In genomic region chr2:114709936-114710850, GRCh38 we compare ENCODE assay signal across 23 cellular contexts.
"Had no signal": no experiment of that assay in that cellular context is flagged by ENCODE, and none has a peak within 500 bp of the region (broad histone marks: within the 10 kb centered on the region; RNA-seq: fewer than 3 reads in every experiment).

No MANE protein-coding gene starts in this region.

- H3K27ac Mint-ChIP-seq: activated B cell treated with CpG ODN at 0.5 μM for 24 hours; activated CD4-positive, alpha-beta T cell treated with anti-CD3 and anti-CD28 coated beads, Interleukin-2, amount 10 ng/mL, durations not matched to agents 24 days and 14 days; activated CD8-positive, alpha-beta memory T cell treated with anti-CD3 and anti-CD28 coated beads, Interleukin-2, amount 10 ng/mL, durations not matched to agents 7 days and 5 days; activated naive CD4-positive, alpha-beta T cell treated with anti-CD3 and anti-CD28 coated beads, Interleukin-2, amount 50 U/mL, for 72 hours; activated T-cell treated with anti-CD3 and anti-CD28 coated beads, Interleukin-2, amount 50 U/mL, for 24 hours; brain; T-helper 1 cell treated with Interleukin-12 subunit alpha and Interleukin-12 subunit beta and Interleukin-4 antibody, amounts not matched to agents 30 μg/mL and 1 μg/mL, for 36 hours had no signal

- H3K27me3 Mint-ChIP-seq: activated B cell treated with CpG ODN at 0.5 μM for 24 hours; activated CD4-positive, alpha-beta T cell treated with anti-CD3 and anti-CD28 coated beads, Interleukin-2, amount 10 ng/mL, durations not matched to agents 24 days and 14 days; activated CD8-positive, alpha-beta memory T cell treated with anti-CD3 and anti-CD28 coated beads, Interleukin-2, amount 10 ng/mL, durations not matched to agents 7 days and 5 days; activated T-cell treated with anti-CD3 and anti-CD28 coated beads, Interleukin-2, amount 50 U/mL, for 24 hours; brain; central memory CD8-positive, alpha-beta T cell had no signal

- H3K9me3 ChIP-seq: MG63 had no signal

- H3K27me3 ChIP-seq: MG63 had no signal

- H3K36me3 Mint-ChIP-seq: activated CD8-positive, alpha-beta memory T cell treated with anti-CD3 and anti-CD28 coated beads, Interleukin-2, amount 10 ng/mL, durations not matched to agents 7 days and 5 days; activated naive CD4-positive, alpha-beta T cell treated with anti-CD3 and anti-CD28 coated beads, Interleukin-2, amount 50 U/mL, for 72 hours; brain had no signal

- H3K4me3 Mint-ChIP-seq: activated B cell treated with CpG ODN at 0.5 μM for 24 hours; activated CD4-positive, alpha-beta T cell treated with anti-CD3 and anti-CD28 coated beads, Interleukin-2, amount 10 ng/mL, durations not matched to agents 24 days and 14 days; activated CD8-positive, alpha-beta memory T cell treated with anti-CD3 and anti-CD28 coated beads, Interleukin-2, amount 10 ng/mL, durations not matched to agents 7 days and 5 days; activated T-cell treated with anti-CD3 and anti-CD28 coated beads, Interleukin-2, amount 50 U/mL, for 24 hours; brain; central memory CD8-positive, alpha-beta T cell; T-helper 1 cell treated with Interleukin-12 subunit alpha and Interleukin-12 subunit beta and Interleukin-4 antibody, amounts not matched to agents 30 μg/mL and 1 μg/mL, for 36 hours had no signal

- H3K4me3 ChIP-seq: MG63 had no signal

- ATAC-seq: activated CD8-positive, alpha-beta memory T cell treated with anti-CD3 and anti-CD28 coated beads, Interleukin-2, amount 10 ng/mL, durations not matched to agents 7 days and 5 days; activated naive CD4-positive, alpha-beta T cell treated with anti-CD3 and anti-CD28 coated beads, Interleukin-2, amount 50 U/mL, for 72 hours; PC-3 had no signal

- H3K36me3 ChIP-seq: MG63 had no signal

- H3K9me3 Mint-ChIP-seq: activated CD4-positive, alpha-beta T cell treated with anti-CD3 and anti-CD28 coated beads, Interleukin-2, amount 10 ng/mL, durations not matched to agents 24 days and 14 days; brain; T-helper 1 cell treated with Interleukin-12 subunit alpha and Interleukin-12 subunit beta and Interleukin-4 antibody, amounts not matched to agents 30 μg/mL and 1 μg/mL, for 36 hours had no signal

- H3K4me1 Mint-ChIP-seq: activated B cell treated with CpG ODN at 0.5 μM for 24 hours; activated CD4-positive, alpha-beta T cell treated with anti-CD3 and anti-CD28 coated beads, Interleukin-2, amount 10 ng/mL, durations not matched to agents 24 days and 14 days; activated CD8-positive, alpha-beta memory T cell treated with anti-CD3 and anti-CD28 coated beads, Interleukin-2, amount 10 ng/mL, durations not matched to agents 7 days and 5 days; central memory CD8-positive, alpha-beta T cell had no signal

- DNase-seq: activated B cell treated with CpG ODN at 0.5 μM for 24 hours; activated CD4-positive, alpha-beta T cell treated with anti-CD3 and anti-CD28 coated beads for 1 hour; activated CD4-positive, alpha-beta T cell treated with anti-CD3 and anti-CD28 coated beads, Interleukin-2, amount 10 ng/mL, durations not matched to agents 24 days and 14 days; activated CD4-positive, alpha-beta T cell treated with anti-CD3 and anti-CD28 coated beads, Interleukin-2, amount 50 U/mL, for 48 hours; activated CD8-positive, alpha-beta memory T cell treated with anti-CD3 and anti-CD28 coated beads, Interleukin-2, amount 10 ng/mL, durations not matched to agents 7 days and 5 days; activated effector memory CD4-positive, alpha-beta T cell treated with anti-CD3 and anti-CD28 coated beads, Interleukin-2, amount 50 U/mL, for 16 hours; activated naive CD4-positive, alpha-beta T cell treated with Interleukin-2 at 50 U/mL for 16 hours; activated T-cell treated with anti-CD3 and anti-CD28 coated beads, Interleukin-2, amount 50 U/mL, for 24 hours; amygdala; MG63; MV-4-11; NCI-H1105; NCI-H1436; NCI-H1694 treated with DMSO at 0.1 percent for 48 hours; NCI-H2029 treated with DMSO at 0.1 percent for 48 hours; NCI-H345; NCI-H510A; PC-3; SHP77 treated with DMSO at 0.1 percent for 48 hours had no signal
